In genomic region chr17:14760212-14760611, GRCh38 we compare ENCODE assay signal across 1 cellular context.
TF ChIP-seq lines count a peak whose summit lies in the region.

No MANE protein-coding gene starts in this region.

TF ChIP-seq in HepG2, 621 proteins besides CTCF, POLR2A, EP300 and RAD21 (continued from another document):
- TF ChIP-seq STAT6 (CRISPR knock-in tag; IDR thresholded peaks at IDR 0.05; ENCODE audit: borderline replicate concordance) (no peak), ZNF18 (CRISPR knock-in tag; IDR thresholded peaks at IDR 0.05; ENCODE audit: insufficient replicate concordance) (no peak)
